In genomic region chr16:728131-728889, GRCh38 we compare ENCODE assay signal across 8 cellular contexts. TPM values are rescaled to one million over a fixed set of nuclear protein-coding genes. Genes with fewer than 3 reads are reported as not detected.
DNase-seq lines count a peak whose midpoint lies in the region; ATAC-seq and TF ChIP-seq lines count a peak whose summit lies in the region.

No MANE protein-coding gene starts in this region.

- peak overlapping the region; percentile 43 for H3K4me3 ChIP-seq in RWPE2 (ENCODE audit: severe bottlenecking)
- peak overlapping the region; percentile 38 for H3K4me3 ChIP-seq in cardiac muscle cell
- H3K4me3 ChIP-seq in prostate gland, result peak overlapping the region; percentile 31 to 37

- H3K27ac ChIP-seq in RWPE2 (ENCODE audit: poor library complexity, severe bottlenecking) (peak overlapping the region; percentile 64), cardiac muscle cell (no peak overlapping the region), prostate gland (no peak overlapping the region)

- peak; percentile 32 for DNase-seq in DMS79 treated with DMSO at 0.1 percent for 48 hours (lab: John Stamatoyannopoulos, UW)
- no peak for DNase-seq in DMS79 (lab: John Stamatoyannopoulos, UW)
- DNase-seq in RWPE2 (ENCODE audit: low spot score), result peak; percentile 94
- peak; percentile 72 for DNase-seq in activated naive CD8-positive, alpha-beta T cell treated with anti-CD3 and anti-CD28 coated beads, Interleukin-2, amount 50 U/mL, for 24 hours
- DNase-seq in cardiac muscle cell (ENCODE audit: low read depth in 1 of 2, low spot score in 1 of 2), result peak; percentile 64 to 82
- DNase-seq in prostate gland (ENCODE audit: low spot score), result peak; percentile 50

- no peak for TF ChIP-seq POLR2A in prostate gland (IDR thresholded peaks at IDR 0.05)

- H3K36me3 ChIP-seq in RWPE2 (ENCODE audit: low read depth) (peaks cover 7% of the 10 kb centered on the region; the same call in 1 of the 2 replicates), cardiac muscle cell (no peaks in the 10 kb centered on the region), prostate gland (peaks cover 0 to 6% of the 10 kb centered on the region in 2 donors)

- WGBS in prostate gland, result 4% methylated on average over 21 of the region's 80 CpGs

- H3K9me3 ChIP-seq in RWPE2 (ENCODE audit: severe bottlenecking), result no peaks in the 10 kb centered on the region
- no peaks in the 10 kb centered on the region for H3K9me3 ChIP-seq in cardiac muscle cell (ENCODE audit: low read depth)
- H3K9me3 ChIP-seq in prostate gland, result no peaks in the 10 kb centered on the region

- H3K4me1 ChIP-seq in RWPE2 (ENCODE audit: insufficient read depth, poor library complexity, severe bottlenecking) (no peaks in the 10 kb centered on the region), cardiac muscle cell (ENCODE audit: low read depth) (no peaks in the 10 kb centered on the region), prostate gland (replicated peaks) (peaks cover 18% of the 10 kb centered on the region)

- ATAC-seq in HG03520 (IDR thresholded peaks at IDR 0.05; ENCODE audit: unreplicated experiment) (peak; percentile 36), RWPE2 (ENCODE audit: low read depth) (peak; percentile 46), HG02852 (IDR thresholded peaks at IDR 0.05; ENCODE audit: unreplicated experiment) (no peak)
- ATAC-seq in activated naive CD8-positive, alpha-beta T cell treated with anti-CD3 and anti-CD28 coated beads, Interleukin-2, amount 50 U/mL, for 24 hours, result peak; percentile 44

- no peak for TF ChIP-seq CTCF in RWPE2 (IDR thresholded peaks at IDR 0.05; ENCODE audit: poor library complexity, severe bottlenecking)
- TF ChIP-seq CTCF in cardiac muscle cell (IDR thresholded peaks at IDR 0.05; ENCODE audit: low read depth, low read length), result no peak
- TF ChIP-seq CTCF in prostate gland (IDR thresholded peaks at IDR 0.05), result no peak

- no peaks in the 10 kb centered on the region for H3K36me3 Mint-ChIP-seq in activated naive CD8-positive, alpha-beta T cell treated with anti-CD3 and anti-CD28 coated beads, Interleukin-2, amount 50 U/mL, for 24 hours (ENCODE audit: low read depth)

- intact Hi-C loops in prostate gland (cut with DNase I), result no loop called here

- peak overlapping the region; percentile 42 for H3K4me3 Mint-ChIP-seq in activated naive CD8-positive, alpha-beta T cell treated with anti-CD3 and anti-CD28 coated beads, Interleukin-2, amount 50 U/mL, for 24 hours

- no peaks in the 10 kb centered on the region for H3K4me1 Mint-ChIP-seq in activated naive CD8-positive, alpha-beta T cell treated with anti-CD3 and anti-CD28 coated beads, Interleukin-2, amount 50 U/mL, for 24 hours

- H3K27ac Mint-ChIP-seq in activated naive CD8-positive, alpha-beta T cell treated with anti-CD3 and anti-CD28 coated beads, Interleukin-2, amount 50 U/mL, for 24 hours, result no peak overlapping the region

- no peaks in the 10 kb centered on the region for H3K27me3 Mint-ChIP-seq in activated naive CD8-positive, alpha-beta T cell treated with anti-CD3 and anti-CD28 coated beads, Interleukin-2, amount 50 U/mL, for 24 hours

- H3K27me3 ChIP-seq in RWPE2 (ENCODE audit: insufficient read depth, poor library complexity, severe bottlenecking) (no peaks in the 10 kb centered on the region), cardiac muscle cell (no peaks in the 10 kb centered on the region), prostate gland (replicated peaks; ENCODE audit: insufficient read depth) (no peaks in the 10 kb centered on the region)

- H3K9me3 Mint-ChIP-seq in activated naive CD8-positive, alpha-beta T cell treated with anti-CD3 and anti-CD28 coated beads, Interleukin-2, amount 50 U/mL, for 24 hours, result no peaks in the 10 kb centered on the region

RNA-seq across cellular contexts. Expression of gene HAGHL, which starts 1.4 kb away (rescaled TPM):
- 31.6 and 47.5 TPM in 2 replicates for total RNA-seq in cardiac muscle cell
- polyA plus RNA-seq in cardiac muscle cell, result 27.7 and 37.0 TPM in 2 replicates
- 10 to 100 TPM in 1 of 2 donors, 1 to 10 TPM in 1; 7.7 to 10.1 TPM for total RNA-seq in prostate gland

RNA-seq across cellular contexts. Expression of gene CCDC78, which starts 2.1 kb away (rescaled TPM):
- 9.7 and 16.5 TPM in 2 replicates for total RNA-seq in cardiac muscle cell
- 3.6 and 4.2 TPM in 2 replicates for polyA plus RNA-seq in cardiac muscle cell
- total RNA-seq in prostate gland, result 1 to 10 TPM; 2.3 to 3.0 TPM

RNA-seq across cellular contexts. Expression of gene ANTKMT, which starts 7.4 kb away (rescaled TPM):
- total RNA-seq in cardiac muscle cell, result 55.1 and 62.5 TPM in 2 replicates
- polyA plus RNA-seq in cardiac muscle cell, result 72.4 and 82.6 TPM in 2 replicates
- total RNA-seq in prostate gland, result 10 to 100 TPM; 55.3 to 73.1 TPM

RNA-seq across cellular contexts. Expression of gene CIAO3, which starts 12.5 kb away (rescaled TPM):
- total RNA-seq in cardiac muscle cell, result 46.2 and 67.7 TPM in 2 replicates
- 43.3 and 72.2 TPM in 2 replicates for polyA plus RNA-seq in cardiac muscle cell
- total RNA-seq in prostate gland, result 10 to 100 TPM; 56.7 to 76.6 TPM

RNA-seq across cellular contexts. Expression of gene METRN, which starts 13.4 kb away (rescaled TPM):
- 93.9 and 186 TPM in 2 replicates for total RNA-seq in cardiac muscle cell
- polyA plus RNA-seq in cardiac muscle cell, result 299 and 330 TPM in 2 replicates
- total RNA-seq in prostate gland, result 10 to 100 TPM; 52.0 to 78.2 TPM
